Comparison of ENCODE assay signal across 8 cellular contexts in genomic region chr9:96854073-96854876, GRCh38. TPM values are rescaled to one million over a fixed set of nuclear protein-coding genes. Genes with fewer than 3 reads are reported as not detected.
DNase-seq lines count a peak whose midpoint lies in the region; ATAC-seq and TF ChIP-seq lines count a peak whose summit lies in the region.

Gene ZNF782 (minus strand): TSS chr9:96854514. CDS start chr9:96851961, 2,553 bp downstream.

- H3K4me1 ChIP-seq in ACC112 (ENCODE audit: control insufficient read depth, insufficient read depth, low read length, unreplicated experiment) (peaks cover 8% of the 10 kb centered on the region), mammary epithelial cell (ENCODE audit: insufficient read depth, low read length) (peaks cover 31% of the 10 kb centered on the region)

- H3K36me3 ChIP-seq in ACC112 (ENCODE audit: insufficient read depth, low read length), result peaks cover 7% of the 10 kb centered on the region
- H3K36me3 ChIP-seq in mammary epithelial cell (ENCODE audit: insufficient read depth, low read length), result no peaks in the 10 kb centered on the region

- H3K27me3 ChIP-seq in ACC112 (ENCODE audit: insufficient read depth, low read length) (no peaks in the 10 kb centered on the region), mammary epithelial cell (ENCODE audit: insufficient read depth, low read length) (no peaks in the 10 kb centered on the region)

- H3K27ac ChIP-seq in ACC112 (ENCODE audit: low read depth, low read length) (no peak within 1 kb of the TSS), VCaP (peak within 1 kb of the TSS; percentile 72), mammary epithelial cell (ENCODE audit: insufficient read depth, low read depth, low read length) (peak within 1 kb of the TSS; percentile 41), skin epidermis (peak within 1 kb of the TSS in 20 of 21 experiments; percentile 44 to 94 (median 78))

- H4K20me1 ChIP-seq in mammary epithelial cell (ENCODE audit: insufficient read depth, low read length), result no peaks in the 10 kb centered on the region

- ATAC-seq in GM18868 (IDR thresholded peaks at IDR 0.05; ENCODE audit: unreplicated experiment), result peak; percentile 88
- ATAC-seq in HG03108 (IDR thresholded peaks at IDR 0.05; ENCODE audit: unreplicated experiment), result peak; percentile 90

- CTCF ChIA-PET in mammary epithelial cell (lab: Charles Lee; ENCODE audit: low non-redundant PET), result no interaction called here

- peak; percentile 92 for DNase-seq in NCI-H2196 (lab: John Stamatoyannopoulos, UW; ENCODE audit: unreplicated experiment)
- DNase-seq in mammary epithelial cell, result peak; percentile 92
- DNase-seq in iPS-NIHi11 (ENCODE audit: low spot score), result peak; percentile 92

- H3K4me2 ChIP-seq in mammary epithelial cell (ENCODE audit: insufficient read depth, low read depth, low read length), result peak within 1 kb of the TSS; percentile 81

- peaks cover 4% of the 10 kb centered on the region for H3K9me3 ChIP-seq in mammary epithelial cell (replicated peaks; ENCODE audit: insufficient read depth, low read length)

- dilution Hi-C loops in mammary epithelial cell (cut with HindIII; ENCODE audit: low sequenced_read_pairs), result no loop called here

- peak within 1 kb of the TSS; percentile 82 for H3K4me3 ChIP-seq in ACC112 (ENCODE audit: low read depth, low read length)
- H3K4me3 ChIP-seq in mammary epithelial cell (replicated peaks in 1 of 3; ENCODE audit: insufficient read depth in 1 of 3, low read depth in 2 of 3, low read length in 3 of 3), result peak within 1 kb of the TSS; percentile 80 to 92 (median 90)
- H3K4me3 ChIP-seq in skin epidermis, result peak within 1 kb of the TSS; percentile 48 to 88 (median 72)

- in situ Hi-C loops in mammary epithelial cell (cut with MboI; ENCODE audit: low sequenced_read_pairs in 2 of 2), result loop anchor here (10.0 to 25.0 kb wide), 4 partner anchors 258 to 761 kb away; no protein-coding TSS in a partner anchor

- H3K9ac ChIP-seq in mammary epithelial cell (ENCODE audit: insufficient read depth, low read length), result peak within 1 kb of the TSS; percentile 72

- peaks cover 13% of the 10 kb centered on the region for H3K79me2 ChIP-seq in ACC112 (ENCODE audit: control insufficient read depth, insufficient read depth, low read length, unreplicated experiment)
- peaks cover 33% of the 10 kb centered on the region for H3K79me2 ChIP-seq in mammary epithelial cell (ENCODE audit: insufficient read depth, low read length)

- under 1% methylated on average over 31 of the region's 66 CpGs for WGBS in mammary epithelial cell (ENCODE audit: low coverage, missing lambda C conversion rate)

- H2AFZ ChIP-seq in ACC112 (ENCODE audit: low read length, unreplicated experiment), result peak within 1 kb of the TSS; percentile 77
- peak within 1 kb of the TSS; percentile 97 for H2AFZ ChIP-seq in mammary epithelial cell (ENCODE audit: low read depth, low read length)

- BruUV-seq in mammary epithelial cell (replicated peaks; lab: Mats Ljungman, UMichigan), result TSS peak; percentile 29

- TF ChIP-seq CTCF in VCaP (conservative IDR thresholded peaks at IDR 0.05), result no peak
- TF ChIP-seq CTCF in mammary epithelial cell (conservative IDR thresholded peaks at IDR 0.05 in 1 of 2, IDR thresholded peaks at IDR 0.05 in 1 of 2; ENCODE audit: extremely low read depth in 1 of 2, insufficient read depth in 1 of 2, low read depth in 1 of 2, low read length in 2 of 2), result no peak

- intact Hi-C loops in mammary epithelial cell (cut with micrococcal nuclease), result loop anchor here (10.0 kb wide), 1 partner anchor 409 kb away; no protein-coding TSS in a partner anchor

RNA-seq across cellular contexts. Expression of gene ZNF782, which starts in this region (rescaled TPM):
- total RNA-seq in mammary epithelial cell, result 1 to 10 TPM; 3.7 to 5.5 TPM
- 0.93 TPM for polyA plus RNA-seq in mammary epithelial cell
- polyA minus RNA-seq in mammary epithelial cell, result 1.8 TPM
